In the genomic region with DNA sequence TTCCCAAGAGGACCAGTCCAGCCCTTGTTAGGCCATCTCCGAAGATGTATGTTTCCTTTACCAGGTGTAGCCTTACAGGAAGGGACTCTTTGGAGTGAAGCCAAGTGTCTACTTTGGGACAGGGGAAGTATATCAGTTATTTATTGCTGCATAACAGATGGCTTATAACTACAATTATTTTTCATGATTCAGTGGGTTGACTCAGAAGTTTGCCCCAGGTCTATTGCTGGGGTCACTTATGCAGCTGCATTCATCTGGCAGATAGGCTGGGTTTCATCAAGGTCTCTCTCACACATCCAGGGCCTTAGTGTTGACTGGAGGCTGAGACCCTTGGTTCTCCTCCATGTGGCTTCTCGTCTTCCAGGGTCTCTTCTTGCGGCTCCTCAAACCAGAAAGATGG, we compare ENCODE assay signal across 27 cellular contexts.
"Had no signal": no experiment of that assay in that cellular context is flagged by ENCODE, and none has a peak within 500 bp of the region (broad histone marks: within the 10 kb centered on the region; RNA-seq: fewer than 3 reads in every experiment).

No MANE protein-coding gene starts in this region.

- H3K4me3 ChIP-seq: esophagus squamous epithelium, lower lobe of right lung, pancreas, prostate gland, skin epidermis, testis, transverse colon had no signal

- H3K27ac ChIP-seq: epithelial cell of prostate, esophagus squamous epithelium, lower lobe of right lung, pancreas, skin epidermis, testis, transverse colon had no signal

- H3K9me3 ChIP-seq: esophagus squamous epithelium, lower lobe of right lung, pancreas, prostate gland, testis, transverse colon had no signal

- H3K27me3 ChIP-seq: esophagus squamous epithelium, pancreas, testis, transverse colon had no signal

- H3K4me1 ChIP-seq: esophagus squamous epithelium, lower lobe of right lung, pancreas, prostate gland, testis, transverse colon had no signal

- ATAC-seq: activated T-cell treated with anti-CD3 and anti-CD28 coated beads, Interleukin-2, amount 50 U/mL, for 72 hours; left lobe of liver; lower lobe of right lung; naive thymus-derived CD8-positive, alpha-beta T cell; pancreas; sciatic nerve; stimulated activated naive CD8-positive, alpha-beta T cell treated with anti-CD3 and anti-CD28 coated beads, Interleukin-15, Interleukin-2, amounts not matched to agents 100 U/mL and 50 U/mL, for 24 hours had no signal

- DNase-seq: activated CD4-positive, alpha-beta T cell treated with anti-CD3 and anti-CD28 coated beads for 4 hours; activated CD4-positive, alpha-beta T cell treated with anti-CD3 and anti-CD28 coated beads, Interleukin-2, amount 50 U/mL, for 4 hours; activated naive CD4-positive, alpha-beta T cell; activated T-cell treated with anti-CD3 and anti-CD28 coated beads for 4 hours; activated T-cell treated with anti-CD3 and anti-CD28 coated beads, Interleukin-2, amount 50 U/mL, for 72 hours; anterior cingulate cortex; dermis blood vessel endothelial cell; effector CD4-positive, alpha-beta T cell; esophagus squamous epithelium; foreskin melanocyte; kidney glomerular epithelial cell; lower lobe of right lung; mesenchymal stem cell; naive thymus-derived CD8-positive, alpha-beta T cell; nucleus accumbens; pancreas; retina; stimulated activated CD4-positive, alpha-beta T cell treated with anti-CD3 and anti-CD28 coated beads, Interleukin-12 subunit alpha, Interleukin-12 subunit beta, amount 100 ng/mL, for 4 hours; stimulated activated CD4-positive, alpha-beta T cell treated with anti-CD3 and anti-CD28 coated beads, Interleukin-4, amount 100 ng/mL, for 1 hour; stimulated activated naive CD8-positive, alpha-beta T cell treated with anti-CD3 and anti-CD28 coated beads, Interleukin-15, Interleukin-2, amounts not matched to agents 100 U/mL and 50 U/mL, for 24 hours; testis; transverse colon had no signal

- H3K36me3 ChIP-seq: esophagus squamous epithelium, lower lobe of right lung, pancreas, prostate gland, transverse colon had no signal
